16 cellular contexts compared by ENCODE assay signal in genomic region chr12:80966001-80966400, GRCh38. TPM values are rescaled to one million over a fixed set of nuclear protein-coding genes. Genes with fewer than 3 reads are reported as not detected.
DNase-seq lines count a peak whose midpoint lies in the region; ATAC-seq, FAIRE-seq and TF ChIP-seq lines count a peak whose summit lies in the region.
"Had no signal": no experiment of that assay in that cellular context is flagged by ENCODE, and none has a peak within 500 bp of the region (broad histone marks: within the 10 kb centered on the region; RNA-seq: fewer than 3 reads in every experiment).

No MANE protein-coding gene starts in this region.

- H3K4me1 Mint-ChIP-seq in CD8-positive, alpha-beta T cell (ENCODE audit: low read depth) = no peaks in the 10 kb centered on the region

- H2AFZ ChIP-seq in HepG2 (ENCODE audit: low read length) = no peak overlapping the region
- no peak overlapping the region for H2AFZ ChIP-seq in H1 (ENCODE audit: low read length)
- H2AFZ ChIP-seq: GM23248 had no signal

- H2BK15ac ChIP-seq in H1 (ENCODE audit: low read length) = no peak overlapping the region

- no peak overlapping the region for H2AK5ac ChIP-seq in H1 (ENCODE audit: low read depth, low read length)

- 0% methylated on average over 1 of the region's 1 CpG for WGBS in HepG2 (ENCODE audit: low lambda C conversion rate)
- WGBS in right lobe of liver (ENCODE audit: insufficient coverage, low coverage, low lambda C conversion rate, missing lambda C conversion rate) = 69% methylated on average over 1 of the region's 1 CpG
- WGBS in H1 (ENCODE audit: extremely low coverage in 1 of 2, insufficient coverage in 1 of 2, insufficient read length in 1 of 2, insufficient replicate concordance in 2 of 2, low coverage in 1 of 2, low lambda C conversion rate in 2 of 2, missing lambda C conversion rate in 1 of 2), 2 experiments = 79% methylated on average over 1 of the region's 1 CpG; no CpG with 5 or more reads in 1 of the 2 experiments
- WGBS in iPS DF 6.9 (ENCODE audit: insufficient coverage, insufficient read length) = no CpG with 5 or more reads among the region's 1 CpG

- H3K27ac Mint-ChIP-seq in CD8-positive, alpha-beta T cell = no peak overlapping the region

- no peak overlapping the region for H2BK120ac ChIP-seq in H1 (replicated peaks; ENCODE audit: low read depth, low read length)

- no peak overlapping the region for H4K5ac ChIP-seq in H1 (ENCODE audit: insufficient read length, low read depth, low read length)

- H4K20me1 ChIP-seq in HepG2 (ENCODE audit: insufficient read depth, low read length) (no peaks in the 10 kb centered on the region), H1 (replicated peaks in 1 of 2; ENCODE audit: control insufficient read depth in 1 of 2, insufficient read depth in 2 of 2, low read length in 2 of 2) (no peaks in the 10 kb centered on the region)
- H4K20me1 ChIP-seq: BLaER1 had no signal

- H3K27ac ChIP-seq in HepG2 (ENCODE audit: extremely low read length, insufficient read depth, low read length) (no peak overlapping the region), right lobe of liver (no peak overlapping the region), H1 (ENCODE audit: low read depth, low read length) (no peak overlapping the region), iPS DF 6.9 (ENCODE audit: low read length) (no peak overlapping the region)
- no peak overlapping the region for H3K27ac ChIP-seq in CD8-positive, alpha-beta T cell (ENCODE audit: low read depth, low read length)
- H3K27ac ChIP-seq: BLaER1, GM23248, KMS-11 had no signal

- ATAC-seq in HepG2 (peak; percentile 24; the same call in 1 of the 3 replicates), right lobe of liver (no peak)
- no peak for ATAC-seq in CD8-positive, alpha-beta T cell
- ATAC-seq: GM12878 had no signal

- in situ Hi-C loops in HepG2 (cut with HindIII; ENCODE audit: extremely low pct_ligation_motif_present, low pct_unique_long_range_greater_than_20kb) = no loop called here

- no peak overlapping the region for H4K91ac ChIP-seq in H1 (replicated peaks; ENCODE audit: insufficient read length, low read length)

- no peaks in the 10 kb centered on the region for H3K27me3 Mint-ChIP-seq in CD8-positive, alpha-beta T cell (ENCODE audit: low read depth)

- H3K79me1 ChIP-seq in H1 (ENCODE audit: low read depth, low read length) = no peaks in the 10 kb centered on the region

- H3K4me3 ChIP-seq in HepG2 (replicated peaks in 1 of 3; ENCODE audit: insufficient read depth in 1 of 3, low read depth in 2 of 3, low read length in 3 of 3) = no peak overlapping the region
- no peak overlapping the region for H3K4me3 ChIP-seq in right lobe of liver
- no peak overlapping the region for H3K4me3 ChIP-seq in H1 (ENCODE audit: extremely low read depth in 1 of 4, insufficient read depth in 2 of 4, low read depth in 3 of 4, low read length in 4 of 4)
- H3K4me3 ChIP-seq in iPS DF 6.9 (ENCODE audit: low read length) = no peak overlapping the region
- H3K4me3 ChIP-seq in CD8-positive, alpha-beta T cell (ENCODE audit: low read depth, low read length) = no peak overlapping the region
- H3K4me3 ChIP-seq: BLaER1, GM12878, GM23248 had no signal

- no TSS peak for BruUV-seq in HepG2 (replicated peaks; lab: Mats Ljungman, UMichigan)

- H3K36me3 ChIP-seq in HepG2 (replicated peaks in 1 of 2; ENCODE audit: control insufficient read depth in 1 of 2, insufficient read depth in 2 of 2, low read length in 2 of 2) (no peaks in the 10 kb centered on the region), right lobe of liver (no peaks in the 10 kb centered on the region), H1 (ENCODE audit: control insufficient read depth in 2 of 4, insufficient read depth in 4 of 4, low read length in 3 of 4) (no peaks in the 10 kb centered on the region), iPS DF 6.9 (ENCODE audit: control insufficient read depth, insufficient read depth, low read length) (no peaks in the 10 kb centered on the region)
- no peaks in the 10 kb centered on the region for H3K36me3 ChIP-seq in CD8-positive, alpha-beta T cell (ENCODE audit: insufficient read depth, low read length)
- H3K36me3 ChIP-seq: BLaER1 had no signal

- H3K27me3 ChIP-seq in HepG2 (ENCODE audit: control insufficient read depth in 1 of 2, insufficient read depth in 2 of 2, low read length in 2 of 2) (no peaks in the 10 kb centered on the region), right lobe of liver (no peaks in the 10 kb centered on the region), H1 (replicated peaks in 1 of 4; ENCODE audit: control insufficient read depth in 3 of 4, extremely low read depth in 1 of 4, insufficient read depth in 3 of 4, low read length in 3 of 4) (no peaks in the 10 kb centered on the region), iPS DF 6.9 (ENCODE audit: control insufficient read depth, insufficient read depth, low read length) (no peaks in the 10 kb centered on the region)
- no peaks in the 10 kb centered on the region for H3K27me3 ChIP-seq in CD8-positive, alpha-beta T cell (ENCODE audit: insufficient read depth, low read length)
- H3K27me3 ChIP-seq: BLaER1 had no signal

- no peak overlapping the region for H3K14ac ChIP-seq in H1 (ENCODE audit: insufficient read length)

- FAIRE-seq in HepG2 (lab: Jason Lieb, UNC) (no peak), H1 (lab: Jason Lieb, UNC) (peak; percentile 57)
- FAIRE-seq: GM12878, GM18507 had no signal

- TF ChIP-seq RAD21 in HepG2 (CRISPR knock-in tag; IDR thresholded peaks at IDR 0.05) = no peak
- no peak for TF ChIP-seq RAD21 in H1 (IDR thresholded peaks at IDR 0.05 in 1 of 2, conservative IDR thresholded peaks at IDR 0.05 in 1 of 2; ENCODE audit: low read depth in 2 of 2, low read length in 2 of 2)

- H4K8ac ChIP-seq in H1 (ENCODE audit: extremely low read depth, insufficient read depth, low read length) = no peak overlapping the region

- no peak overlapping the region for H2BK12ac ChIP-seq in H1 (ENCODE audit: low read depth, low read length)

- DNase-seq in HepG2 (ENCODE audit: low spot score) = no peak
- DNase-seq in right lobe of liver = no peak
- DNase-seq in H1 (ENCODE audit: low read depth in 1 of 2, low spot score in 2 of 2) = peak in 1 of 2 experiments; percentile 59
- DNase-seq in iPS DF 6.9 (ENCODE audit: low read depth, low spot score) = peak; percentile 35
- DNase-seq in HEK293T (ENCODE audit: extremely low spot score) = no peak
- DNase-seq in amygdala (lab: John Stamatoyannopoulos, UW) = no peak
- no peak for DNase-seq in CD8-positive, alpha-beta T cell
- DNase-seq: 8988T, AML-193, DMS53, GM23248, HCEC 1CT had no signal

- TF ChIP-seq POLR2A in HepG2 (IDR thresholded peaks at IDR 0.05; ENCODE audit: insufficient read depth in 1 of 2, low read depth in 2 of 2, low read length in 2 of 2) = no peak
- no peak for TF ChIP-seq POLR2A in right lobe of liver (IDR thresholded peaks at IDR 0.05)
- TF ChIP-seq POLR2A in H1 (IDR thresholded peaks at IDR 0.05; ENCODE audit: control extremely low read depth in 1 of 2, low read depth in 2 of 2, low read length in 2 of 2) = no peak

- H3K4me3 Mint-ChIP-seq in CD8-positive, alpha-beta T cell = no peak overlapping the region

- no peak for TF ChIP-seq CTCF in HepG2 (CRISPR knock-in tag; IDR thresholded peaks at IDR 0.05)
- TF ChIP-seq CTCF in right lobe of liver (IDR thresholded peaks at IDR 0.05) = no peak
- no peak for TF ChIP-seq CTCF in H1 (IDR thresholded peaks at IDR 0.05; ENCODE audit: control extremely low read depth in 1 of 3, insufficient read depth in 1 of 3, low read depth in 1 of 3, low read length in 3 of 3)
- no peak for TF ChIP-seq CTCF in CD8-positive, alpha-beta T cell (IDR thresholded peaks at IDR 0.05)

- no peak overlapping the region for H3K23ac ChIP-seq in H1 (ENCODE audit: insufficient read length)

- POLR2A ChIA-PET in HepG2 (lab: Yijun Ruan, JAX) = no interaction called here
- POLR2A ChIA-PET in H1 (lab: Charles Lee; ENCODE audit: partially characterized antibody) = no interaction called here
- POLR2A ChIA-PET in HEK293T (lab: Yijun Ruan, JAX) = no interaction called here
- POLR2A ChIA-PET in CD8-positive, alpha-beta T cell (lab: Charles Lee) = no interaction called here

- H2BK20ac ChIP-seq in H1 (ENCODE audit: low read length) = no peak overlapping the region

- H3K56ac ChIP-seq in H1 (replicated peaks; ENCODE audit: insufficient read length, low read depth, low read length) = no peak overlapping the region

- no peaks in the 10 kb centered on the region for H3K23me2 ChIP-seq in H1 (ENCODE audit: low read depth, low read length)

- H3K9me3 ChIP-seq in HepG2 (ENCODE audit: low read length) (no peaks in the 10 kb centered on the region), right lobe of liver (no peaks in the 10 kb centered on the region), H1 (ENCODE audit: insufficient read depth in 2 of 2, low read depth in 1 of 2, low read length in 1 of 2) (no peaks in the 10 kb centered on the region), iPS DF 6.9 (ENCODE audit: control insufficient read depth, insufficient read depth, low read length) (no peaks in the 10 kb centered on the region)
- no peaks in the 10 kb centered on the region for H3K9me3 ChIP-seq in CD8-positive, alpha-beta T cell (ENCODE audit: low read length)
- H3K9me3 ChIP-seq: BLaER1 had no signal

- no peaks in the 10 kb centered on the region for H3K4me1 ChIP-seq in HepG2 (ENCODE audit: insufficient read depth, low read length)
- H3K4me1 ChIP-seq in right lobe of liver = no peaks in the 10 kb centered on the region
- H3K4me1 ChIP-seq in H1 (replicated peaks in 1 of 4; ENCODE audit: control insufficient read depth in 3 of 4, insufficient read depth in 4 of 4, low read length in 3 of 4) = no peaks in the 10 kb centered on the region
- H3K4me1 ChIP-seq in iPS DF 6.9 (ENCODE audit: control insufficient read depth, insufficient read depth, low read length) = no peaks in the 10 kb centered on the region
- no peaks in the 10 kb centered on the region for H3K4me1 ChIP-seq in CD8-positive, alpha-beta T cell (ENCODE audit: insufficient read depth, low read length)
- H3K4me1 ChIP-seq: BLaER1 had no signal

- peaks cover 7% of the 10 kb centered on the region for H3K9me3 Mint-ChIP-seq in CD8-positive, alpha-beta T cell

- no peak for TF ChIP-seq EP300 in HepG2 (IDR thresholded peaks at IDR 0.05; ENCODE audit: low read depth in 2 of 2, low read length in 2 of 2)
- TF ChIP-seq EP300 in HepG2 (CRISPR knock-in tag; IDR thresholded peaks at IDR 0.05; ENCODE audit: borderline replicate concordance) = no peak
- TF ChIP-seq EP300 in H1 (IDR thresholded peaks at IDR 0.05; ENCODE audit: borderline replicate concordance in 1 of 2, low read depth in 2 of 2, low read length in 2 of 2) = no peak

- H3K4me2 ChIP-seq in HepG2 (ENCODE audit: low read depth, low read length) = no peak overlapping the region
- H3K4me2 ChIP-seq in H1 (ENCODE audit: insufficient read depth in 1 of 2, low read depth in 2 of 2, low read length in 2 of 2) = no peak overlapping the region
- H3K4me2 ChIP-seq: BLaER1, KMS-11 had no signal

- H3K4ac ChIP-seq in H1 (replicated peaks; ENCODE audit: insufficient read length, low read depth, low read length) = no peak overlapping the region

- no peak overlapping the region for H3K18ac ChIP-seq in H1 (ENCODE audit: extremely low read depth, low read length)

- no peaks in the 10 kb centered on the region for H3K36me3 Mint-ChIP-seq in CD8-positive, alpha-beta T cell

- H2BK5ac ChIP-seq in H1 (ENCODE audit: low read depth, low read length) = no peak overlapping the region

- intact Hi-C loops in HepG2 (cut with micrococcal nuclease; ENCODE audit: unreplicated experiment) = no loop called here
- intact Hi-C loops in right lobe of liver (cut with DNase I) = no loop called here
- intact Hi-C loops in CD8-positive, alpha-beta T cell (cut with DNase I, micrococcal nuclease) = no loop called here

- H3K79me2 ChIP-seq in HepG2 (ENCODE audit: insufficient read depth, low read length) = no peaks in the 10 kb centered on the region
- no peaks in the 10 kb centered on the region for H3K79me2 ChIP-seq in H1 (ENCODE audit: control insufficient read depth in 1 of 2, insufficient read depth in 2 of 2, low read length in 2 of 2)

- CTCF ChIA-PET in HepG2 (lab: Yijun Ruan, JAX; ENCODE audit: low intra/inter-chr PET ratio, low total read pairs) = no interaction called here
- CTCF ChIA-PET in H1 (lab: Charles Lee; ENCODE audit: partially characterized antibody) = interaction anchor here (0.6 kb wide), 1 partner anchor 33 kb away, joined by 3 read pairs; no protein-coding TSS in a partner anchor
- CTCF ChIA-PET in HEK293T (lab: Yijun Ruan, JAX) = no interaction called here
- CTCF ChIA-PET in CD8-positive, alpha-beta T cell (lab: Charles Lee) = no interaction called here

- H3K9ac ChIP-seq in HepG2 (ENCODE audit: insufficient read depth, low read depth, low read length) = no peak overlapping the region
- no peak overlapping the region for H3K9ac ChIP-seq in H1 (replicated peaks in 1 of 4; ENCODE audit: extremely low read depth in 1 of 4, low read depth in 3 of 4, low read length in 3 of 4)
- H3K9ac ChIP-seq: BLaER1, GM23248, KMS-11 had no signal

RNA-seq across cellular contexts. Expression of gene LIN7A, which starts 28.3 kb away (rescaled TPM):
- total RNA-seq in HepG2 (2016; rRNA removed; fragmentation: Illumina TruSeq; extraction: Trizol) = 18.5 and 31.9 TPM in 2 replicates
- total RNA-seq in HepG2 (2016; cell fraction: cytosol; rRNA removed; fragmentation: Illumina TruSeq; extraction: Trizol; ENCODE audit: low read depth) = 4.5 and 5.5 TPM in 2 replicates
- 18.8 and 29.3 TPM in 2 replicates for total RNA-seq in HepG2 (2016; cell fraction: insoluble cytoplasmic fraction; rRNA removed; fragmentation: Illumina TruSeq; extraction: Trizol)
- total RNA-seq in HepG2 (2016; cell fraction: membrane; rRNA removed; fragmentation: Illumina TruSeq; extraction: Trizol) = 6.1 and 6.3 TPM in 2 replicates
- 15.4 and 20.0 TPM in 2 replicates for total RNA-seq in HepG2 (2016; cell fraction: nucleus; rRNA removed; fragmentation: Illumina TruSeq; extraction: Trizol)
- polyA plus RNA-seq in HepG2 (2011; rRNA removed) = 14.4 and 19.2 TPM in 2 replicates
- polyA plus RNA-seq in HepG2 (2011; cell fraction: cytosol; rRNA removed) = 13.9 and 17.2 TPM in 2 replicates
- polyA plus RNA-seq in HepG2 (2011; cell fraction: nucleus; rRNA removed) = 10.1 and 11.0 TPM in 2 replicates
- 17.4 and 20.6 TPM in 2 replicates for polyA plus RNA-seq in HepG2 (2012)
- 3.4 and 3.8 TPM in 2 replicates for polyA plus RNA-seq in HepG2 (2016; cell fraction: cytosol; fragmentation: Illumina TruSeq; extraction: Trizol; ENCODE audit: low read depth)
- 25.6 and 26.5 TPM in 2 replicates for polyA plus RNA-seq in HepG2 (2016; cell fraction: insoluble cytoplasmic fraction; fragmentation: Illumina TruSeq; extraction: Trizol; ENCODE audit: low read depth)
- polyA plus RNA-seq in HepG2 (2016; cell fraction: membrane; fragmentation: Illumina TruSeq; extraction: Trizol; ENCODE audit: low read depth) = 4.4 and 5.9 TPM in 2 replicates
- 16.7 and 18.0 TPM in 2 replicates for polyA plus RNA-seq in HepG2 (2016; cell fraction: nucleus; fragmentation: Illumina TruSeq; extraction: Trizol; ENCODE audit: insufficient read depth, low read depth)
- polyA minus RNA-seq in HepG2 (2011; rRNA and poly(A)+ RNA removed; ENCODE audit: low replicate concordance) = 13.0 TPM in 1 of 2 replicates, not detected in the other
- 15.1 and 15.6 TPM in 2 replicates for polyA minus RNA-seq in HepG2 (2011; cell fraction: cytosol; rRNA and poly(A)+ RNA removed)
- 35.3 and 37.2 TPM in 2 replicates for polyA minus RNA-seq in HepG2 (2011; cell fraction: nucleus; rRNA and poly(A)+ RNA removed)
- 10 to 100 TPM; 13.4 to 23.0 (median 20.2) TPM for total RNA-seq in right lobe of liver
- total RNA-seq in H1 (2021; fragmentation: NEBNext Ultra II Directional; extraction: Animal tissue kit (Norgen Biotek cat#: 25700)) = 17.8 and 22.0 TPM in 2 replicates
- 5.0 and 5.8 TPM in 2 replicates for polyA plus RNA-seq in H1 (2011; rRNA removed)
- 10.2 TPM for polyA plus RNA-seq in H1 (2011; cell fraction: cytosol; rRNA removed)
- polyA plus RNA-seq in H1 (2011; cell fraction: nucleus; rRNA removed) = 7.4 TPM
- polyA plus RNA-seq in H1 (2012, experiment 1 of 2) = 12.2 to 16.0 TPM (median 12.7 TPM) in 4 replicates
- 0.63 TPM for polyA plus RNA-seq in H1 (2012, experiment 2 of 2)
- polyA plus RNA-seq in H1 (2013, experiment 1 of 2) = 5.7 TPM
- polyA plus RNA-seq in H1 (2013, experiment 2 of 2) = 5.2 TPM
- polyA minus RNA-seq in H1 (2011; rRNA and poly(A)+ RNA removed) = 19.1 and 26.0 TPM in 2 replicates
- 6.0 TPM for polyA minus RNA-seq in H1 (2011; cell fraction: cytosol; rRNA and poly(A)+ RNA removed)
- 34.5 TPM for polyA minus RNA-seq in H1 (2011; cell fraction: nucleus; rRNA and poly(A)+ RNA removed)
- total RNA-seq in CD8-positive, alpha-beta T cell = not detected

Comparison
In these comparisons a context has a peak if more than half of its experiments do, and no peak if none do; other contexts are left out.
1. RNA of gene LIN7A, which starts 28.3 kb away (total RNA-seq): 17.8 to 22.0 TPM in H1, 13.4 to 23.0 TPM in right lobe of liver and 4.5 to 31.9 TPM in HepG2; not detected in CD8-positive, alpha-beta T cell; every median in the first group is over 4 times any median in the second.